Comparison of ENCODE assay signal across 11 cellular contexts in the genomic region with DNA sequence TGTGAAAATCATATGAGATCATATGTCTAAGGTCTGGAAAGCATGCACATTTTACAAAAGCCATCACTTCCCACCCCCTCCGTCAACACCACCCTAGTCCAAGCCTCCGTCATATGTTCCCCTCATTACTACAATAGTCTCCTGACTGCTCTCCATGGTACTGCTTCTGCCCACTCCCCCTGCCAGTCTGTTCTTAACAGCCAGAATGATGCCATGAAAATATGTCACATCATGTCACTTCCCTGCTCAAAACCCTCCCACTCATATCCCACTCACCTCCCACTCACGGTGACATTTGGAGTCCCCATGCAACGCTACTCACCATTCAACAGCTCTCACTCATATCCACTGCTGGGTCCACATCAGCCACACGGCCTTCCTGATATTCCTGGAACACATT.
DNase-seq lines count a peak whose midpoint lies in the region; ATAC-seq and TF ChIP-seq lines count a peak whose summit lies in the region.
"Had no signal": no experiment of that assay in that cellular context is flagged by ENCODE, and none has a peak within 500 bp of the region (broad histone marks: within the 10 kb centered on the region; RNA-seq: fewer than 3 reads in every experiment).

No MANE protein-coding gene starts in this region.

- H3K4me1 ChIP-seq in GM23338 (ENCODE audit: insufficient read depth): 0 out of 2 replicates have a peak, but pooled peaks cover 6% of the 10 kb centered on the region
- no peaks in the 10 kb centered on the region for H3K4me1 ChIP-seq in neural progenitor cell
- H3K4me1 ChIP-seq: Caco-2 had no signal

- H3K4me1 Mint-ChIP-seq in GM23338 (no peaks in the 10 kb centered on the region), neural progenitor cell (no peaks in the 10 kb centered on the region)
- no peaks in the 10 kb centered on the region for H3K4me1 Mint-ChIP-seq in activated T-helper 2 cell treated with anti-CD3 and anti-CD28 coated beads, Interferon-gamma antibody, Interleukin-2, Interleukin-4, amounts not matched to agents 10 μg/mL and 5 μg/mL and 100 μg/mL, durations not matched to agents 14 hours and 24 hours and 36 hours (ENCODE audit: low read depth)
- H3K4me1 Mint-ChIP-seq: CD8-positive, alpha-beta memory T cell had no signal

- no peak overlapping the region for H2AFZ ChIP-seq in GM23338
- no peak overlapping the region for H2AFZ ChIP-seq in neural progenitor cell (replicated peaks)

- intact Hi-C loops in head of caudate nucleus (cut with DNase I): no loop called here
- intact Hi-C loops in activated T-helper 2 cell treated with anti-CD3 and anti-CD28 coated beads, Interferon-gamma antibody, Interleukin-2, Interleukin-4, amounts not matched to agents 10 μg/mL and 5 μg/mL and 100 μg/mL, durations not matched to agents 14 hours and 24 hours and 36 hours (cut with micrococcal nuclease): no loop called here

- no peaks in the 10 kb centered on the region for H3K9me2 ChIP-seq in GM23338 (ENCODE audit: insufficient read depth)

- H3K9me3 ChIP-seq in neural progenitor cell (ENCODE audit: low read depth): no peaks in the 10 kb centered on the region
- H3K9me3 ChIP-seq: BLaER1, Caco-2 had no signal

- no peaks in the 10 kb centered on the region for H4K20me1 ChIP-seq in GM23338 (replicated peaks; ENCODE audit: insufficient read depth)
- H4K20me1 ChIP-seq in neural progenitor cell (ENCODE audit: low read depth): no peaks in the 10 kb centered on the region
- H4K20me1 ChIP-seq: BLaER1 had no signal

- H3K9ac ChIP-seq in neural progenitor cell: no peak overlapping the region
- H3K9ac ChIP-seq: BLaER1 had no signal

- no peak overlapping the region for H3K4me3 ChIP-seq in GM23338
- no peak overlapping the region for H3K4me3 ChIP-seq in neural progenitor cell
- H3K4me3 ChIP-seq: BLaER1 had no signal

- H3K27me3 ChIP-seq in GM23338 (ENCODE audit: insufficient read depth) (no peaks in the 10 kb centered on the region), neural progenitor cell (no peaks in the 10 kb centered on the region)
- H3K27me3 ChIP-seq: BLaER1 had no signal

- DNase-seq in GM23338 (ENCODE audit: low spot score): no peak
- DNase-seq in head of caudate nucleus: peak in 23 of 42 donors; percentile 3 to 66 (median 37)
- DNase-seq in neural progenitor cell (ENCODE audit: low spot score): peak; percentile 15
- no peak for DNase-seq in NCI-H748 treated with DMSO at 0.1 percent for 48 hours (lab: John Stamatoyannopoulos, UW)
- DNase-seq in activated T-helper 2 cell treated with anti-CD3 and anti-CD28 coated beads, Interferon-gamma antibody, Interleukin-2, Interleukin-4, amounts not matched to agents 10 μg/mL and 5 μg/mL and 100 μg/mL, durations not matched to agents 14 hours and 24 hours and 36 hours (ENCODE audit: low spot score): no peak
- DNase-seq: Caco-2; CD8-positive, alpha-beta memory T cell; GF-D8 had no signal

- no peak for TF ChIP-seq EP300 in Ishikawa (IDR thresholded peaks at IDR 0.05; ENCODE audit: borderline replicate concordance)

- H3K4me3 Mint-ChIP-seq in GM23338: no peak overlapping the region
- no peak overlapping the region for H3K4me3 Mint-ChIP-seq in neural progenitor cell
- no peak overlapping the region for H3K4me3 Mint-ChIP-seq in activated T-helper 2 cell treated with anti-CD3 and anti-CD28 coated beads, Interferon-gamma antibody, Interleukin-2, Interleukin-4, amounts not matched to agents 10 μg/mL and 5 μg/mL and 100 μg/mL, durations not matched to agents 14 hours and 24 hours and 36 hours (ENCODE audit: low read depth)
- H3K4me3 Mint-ChIP-seq: CD8-positive, alpha-beta memory T cell had no signal

- H3F3A ChIP-seq in GM23338 (replicated peaks; ENCODE audit: low read depth) (no peaks in the 10 kb centered on the region), neural progenitor cell (ENCODE audit: low read depth) (no peaks in the 10 kb centered on the region)

- TF ChIP-seq RAD21 in Ishikawa (IDR thresholded peaks at IDR 0.05; ENCODE audit: low read depth): no peak

- no peaks in the 10 kb centered on the region for H3K27me3 Mint-ChIP-seq in GM23338 (ENCODE audit: insufficient read depth, low read depth, poor library complexity)
- H3K27me3 Mint-ChIP-seq in neural progenitor cell (ENCODE audit: insufficient read depth, low read depth): no peaks in the 10 kb centered on the region
- no peaks in the 10 kb centered on the region for H3K27me3 Mint-ChIP-seq in activated T-helper 2 cell treated with anti-CD3 and anti-CD28 coated beads, Interferon-gamma antibody, Interleukin-2, Interleukin-4, amounts not matched to agents 10 μg/mL and 5 μg/mL and 100 μg/mL, durations not matched to agents 14 hours and 24 hours and 36 hours (ENCODE audit: low read depth)

- no peak overlapping the region for H3K27ac ChIP-seq in GM23338 (ENCODE audit: low read depth)
- no peak overlapping the region for H3K27ac ChIP-seq in neural progenitor cell
- H3K27ac ChIP-seq: BLaER1 had no signal

- H3K4me2 ChIP-seq in GM23338 (no peak overlapping the region), neural progenitor cell (no peak overlapping the region)
- H3K4me2 ChIP-seq: BLaER1 had no signal

- no peak overlapping the region for H3K27ac Mint-ChIP-seq in GM23338
- no peak overlapping the region for H3K27ac Mint-ChIP-seq in neural progenitor cell
- H3K27ac Mint-ChIP-seq in activated T-helper 2 cell treated with anti-CD3 and anti-CD28 coated beads, Interferon-gamma antibody, Interleukin-2, Interleukin-4, amounts not matched to agents 10 μg/mL and 5 μg/mL and 100 μg/mL, durations not matched to agents 14 hours and 24 hours and 36 hours: no peak overlapping the region
- H3K27ac Mint-ChIP-seq: CD8-positive, alpha-beta memory T cell had no signal

- ATAC-seq in GM23338: peak; percentile 56
- ATAC-seq in HG02970 (IDR thresholded peaks at IDR 0.05; ENCODE audit: low FRiP score, unreplicated experiment): no peak

- TF ChIP-seq CTCF in GM23338 (conservative IDR thresholded peaks at IDR 0.05; ENCODE audit: low read depth in 2 of 2): no peak
- no peak for TF ChIP-seq CTCF in neural progenitor cell (IDR thresholded peaks at IDR 0.05)

- H3K79me2 ChIP-seq in GM23338 (replicated peaks; ENCODE audit: insufficient read depth) (no peaks in the 10 kb centered on the region), neural progenitor cell (ENCODE audit: low read depth) (no peaks in the 10 kb centered on the region)

- H3K36me3 Mint-ChIP-seq in GM23338 (ENCODE audit: low read depth) (no peaks in the 10 kb centered on the region), neural progenitor cell (no peaks in the 10 kb centered on the region)
- peaks cover 4% of the 10 kb centered on the region for H3K36me3 Mint-ChIP-seq in activated T-helper 2 cell treated with anti-CD3 and anti-CD28 coated beads, Interferon-gamma antibody, Interleukin-2, Interleukin-4, amounts not matched to agents 10 μg/mL and 5 μg/mL and 100 μg/mL, durations not matched to agents 14 hours and 24 hours and 36 hours (ENCODE audit: low read depth)

- H3K36me3 ChIP-seq in GM23338 (ENCODE audit: insufficient read depth) (no peaks in the 10 kb centered on the region), neural progenitor cell (no peaks in the 10 kb centered on the region)
- H3K36me3 ChIP-seq: BLaER1 had no signal

- H3K9me3 Mint-ChIP-seq in GM23338 (peaks cover 3% of the 10 kb centered on the region; the same call in 2 of the 3 replicates), neural progenitor cell (no peaks in the 10 kb centered on the region)
- peaks cover 9% of the 10 kb centered on the region for H3K9me3 Mint-ChIP-seq in activated T-helper 2 cell treated with anti-CD3 and anti-CD28 coated beads, Interferon-gamma antibody, Interleukin-2, Interleukin-4, amounts not matched to agents 10 μg/mL and 5 μg/mL and 100 μg/mL, durations not matched to agents 14 hours and 24 hours and 36 hours

TF ChIP-seq in GM23338, 12 proteins besides CTCF, POLR2A, EP300 and RAD21 (continues in another document):
- TF ChIP-seq ZNF331 (CRISPR knock-in tag; IDR thresholded peaks at IDR 0.05; ENCODE audit: low read depth) (no peak), POLR2AphosphoS5 (IDR thresholded peaks at IDR 0.05; ENCODE audit: low read depth) (no peak)

TF ChIP-seq in Ishikawa, 13 proteins besides CTCF, POLR2A, EP300 and RAD21 (continues in another document):
- TF ChIP-seq CEBPB (IDR thresholded peaks at IDR 0.05): no peak
- no peak for TF ChIP-seq MAX (IDR thresholded peaks at IDR 0.05)
- TF ChIP-seq YY1 (IDR thresholded peaks at IDR 0.05; ENCODE audit: low read depth): no peak
- no peak for TF ChIP-seq TAF1 (IDR thresholded peaks at IDR 0.05; ENCODE audit: low read depth)
- peak; percentile 64; the same call in 1 of the 2 replicates for TF ChIP-seq REST (IDR thresholded peaks at IDR 0.05; ENCODE audit: low read depth)

Comparison
In these comparisons a context has a peak if more than half of its experiments do, and no peak if none do; other contexts are left out.
1. DNase-seq: peak in head of caudate nucleus (23 of 42) and neural progenitor cell (single experiment); none in GM23338 (single experiment), NCI-H748 treated with DMSO at 0.1 percent for 48 hours (single experiment) and activated T-helper 2 cell treated with anti-CD3 and anti-CD28 coated beads, Interferon-gamma antibody, Interleukin-2, Interleukin-4, amounts not matched to agents 10 μg/mL and 5 μg/mL and 100 μg/mL, durations not matched to agents 14 hours and 24 hours and 36 hours (single experiment).